ENCODE assay signal across 1 cellular context in genomic region chr17:19526950-19527349, GRCh38. TPM values are rescaled to one million over a fixed set of nuclear protein-coding genes. Genes with fewer than 3 reads are reported as not detected.
"Had no signal": no experiment of that assay in that cellular context is flagged by ENCODE, and none has a peak within 500 bp of the region (broad histone marks: within the 10 kb centered on the region; RNA-seq: fewer than 3 reads in every experiment).

No MANE protein-coding gene starts in this region.

RNA-seq across cellular contexts. Expression of gene SLC47A1, which starts 6.7 kb away (rescaled TPM):
- total RNA-seq: body of pancreas had no signal
